Comparison of ENCODE assay signal across 8 cellular contexts in the genomic region with DNA sequence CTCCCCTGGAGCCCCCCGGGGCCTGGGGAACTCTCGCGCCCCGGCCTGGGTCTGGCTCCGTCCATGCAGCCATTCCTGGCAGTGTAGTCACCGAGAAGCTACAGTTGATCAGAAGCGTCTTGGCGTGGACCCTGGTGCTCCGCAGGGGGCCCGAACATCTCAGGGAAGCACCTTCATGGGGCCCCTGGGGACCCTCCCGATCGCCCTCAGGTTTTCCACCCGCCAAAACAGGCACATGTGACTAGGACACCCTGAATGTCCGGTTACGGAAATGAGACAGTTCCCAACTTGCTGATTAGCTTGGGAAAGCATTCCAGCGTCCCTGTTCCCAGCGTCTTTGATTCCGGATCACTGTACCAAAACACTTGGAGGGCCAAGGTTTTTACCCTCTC. TPM values are rescaled to one million over a fixed set of nuclear protein-coding genes. Genes with fewer than 3 reads are reported as not detected.
DNase-seq lines count a peak whose midpoint lies in the region; ATAC-seq and TF ChIP-seq lines count a peak whose summit lies in the region.

No MANE protein-coding gene starts in this region.

- H3K27me3 Mint-ChIP-seq in Calu3 (ENCODE audit: unreplicated experiment) = no peaks in the 10 kb centered on the region
- H3K27me3 Mint-ChIP-seq in activated CD4-positive, alpha-beta T cell treated with anti-CD3 and anti-CD28 coated beads for 36 hours = no peaks in the 10 kb centered on the region

- H3K36me3 ChIP-seq in HUES48 (ENCODE audit: control insufficient read depth, insufficient read depth, low read length) (0 out of 2 replicates have a peak, but pooled peaks cover under 1% of the 10 kb centered on the region), esophagus (ENCODE audit: control insufficient read depth in 2 of 2, insufficient read depth in 2 of 2, low read length in 1 of 2) (no peaks in the 10 kb centered on the region), muscle layer of duodenum (ENCODE audit: control insufficient read depth in 1 of 2, insufficient read depth in 2 of 2, low read length in 2 of 2) (peaks cover 8 to 18% of the 10 kb centered on the region in 2 donors), upper lobe of left lung (peaks cover 0 to 17% (median 1%) of the 10 kb centered on the region in 4 donors)

- no peak for TF ChIP-seq EP300 in upper lobe of left lung (IDR thresholded peaks at IDR 0.05)

- TF ChIP-seq POLR2A in upper lobe of left lung (IDR thresholded peaks at IDR 0.05) = no peak

- no peaks in the 10 kb centered on the region for H3K9me3 Mint-ChIP-seq in Calu3 (ENCODE audit: low read depth, unreplicated experiment)
- no peaks in the 10 kb centered on the region for H3K9me3 Mint-ChIP-seq in activated CD4-positive, alpha-beta T cell treated with anti-CD3 and anti-CD28 coated beads for 36 hours (ENCODE audit: low read depth)

- ATAC-seq in GM19455 (IDR thresholded peaks at IDR 0.05; ENCODE audit: unreplicated experiment) (peak; percentile 40), upper lobe of left lung (ENCODE audit: low FRiP score in 2 of 2) (no peak)
- ATAC-seq in activated CD4-positive, alpha-beta T cell treated with anti-CD3 and anti-CD28 coated beads for 36 hours = no peak

- WGBS in esophagus, 2 donors = 1% methylated on average over 18 of the region's 18 CpGs
- WGBS in upper lobe of left lung, 2 donors = 0 to 2% methylated on average over 7 to 11 of the region's 18 CpGs

- CTCF ChIA-PET in Calu3 (lab: Charles Lee) = interaction anchor here (0.7 to 1.7 kb wide), 5 partner anchors 21 to 983 kb away, joined by 3 to 7 read pairs (median 3); a partner anchor contains a TSS
- CTCF ChIA-PET in activated CD4-positive, alpha-beta T cell treated with anti-CD3 and anti-CD28 coated beads for 36 hours (lab: Charles Lee) = interaction anchor here (0.7 to 2.1 kb wide), 10 partner anchors 9 to 132 kb away, joined by 3 to 7 read pairs (median 4); a partner anchor contains a TSS

- TF ChIP-seq CTCF in Calu3 (IDR thresholded peaks at IDR 0.05; ENCODE audit: unreplicated experiment) (no peak), upper lobe of left lung (IDR thresholded peaks at IDR 0.05) (no peak)

- H3K27ac ChIP-seq in HUES48 (ENCODE audit: low read depth, low read length) (no peak overlapping the region), esophagus (ENCODE audit: low read depth in 2 of 2, low read length in 1 of 2) (peak overlapping the region; percentile 90 to 97), muscle layer of duodenum (ENCODE audit: low read length) (peak overlapping the region; percentile 90), upper lobe of left lung (peak overlapping the region; percentile 86 to 97 (median 96))

- peak overlapping the region; percentile 99 for H3K27ac Mint-ChIP-seq in Calu3 (ENCODE audit: unreplicated experiment)
- peak overlapping the region; percentile 99 for H3K27ac Mint-ChIP-seq in activated CD4-positive, alpha-beta T cell treated with anti-CD3 and anti-CD28 coated beads for 36 hours

- DNase-seq in Calu3 (peak; percentile 24), upper lobe of left lung (peak in 1 of 2 donors; percentile 20), germinal center (ENCODE audit: low spot score) (no peak)
- DNase-seq in activated CD4-positive, alpha-beta T cell treated with anti-CD3 and anti-CD28 coated beads for 36 hours = peak; percentile 48

- BruUV-seq in Calu3 (replicated peaks; lab: Mats Ljungman, UMichigan) = no TSS peak

- no peaks in the 10 kb centered on the region for H3K9me3 ChIP-seq in HUES48 (ENCODE audit: control insufficient read depth, insufficient read depth, low read length)
- no peaks in the 10 kb centered on the region for H3K9me3 ChIP-seq in esophagus (ENCODE audit: control insufficient read depth in 2 of 2, insufficient read depth in 1 of 2, low read depth in 1 of 2, low read length in 1 of 2)
- H3K9me3 ChIP-seq in muscle layer of duodenum (ENCODE audit: control insufficient read depth in 1 of 2, low read length in 2 of 2) = no peaks in the 10 kb centered on the region
- no peaks in the 10 kb centered on the region for H3K9me3 ChIP-seq in upper lobe of left lung

- no peaks in the 10 kb centered on the region for H3K27me3 ChIP-seq in HUES48 (ENCODE audit: control insufficient read depth, insufficient read depth, low read length)
- no peaks in the 10 kb centered on the region for H3K27me3 ChIP-seq in esophagus (ENCODE audit: control insufficient read depth in 1 of 2, insufficient read depth in 2 of 2, low read length in 2 of 2)
- H3K27me3 ChIP-seq in muscle layer of duodenum (ENCODE audit: low read depth, low read length) = no peaks in the 10 kb centered on the region
- no peaks in the 10 kb centered on the region for H3K27me3 ChIP-seq in upper lobe of left lung

- H3K4me1 ChIP-seq in HUES48 (ENCODE audit: control insufficient read depth, insufficient read depth, low read length) (peaks cover 4% of the 10 kb centered on the region; the same call in 1 of the 2 replicates), esophagus (ENCODE audit: control insufficient read depth in 2 of 2, insufficient read depth in 2 of 2, low read length in 1 of 2) (no peaks in the 10 kb centered on the region), muscle layer of duodenum (ENCODE audit: control insufficient read depth in 1 of 2, insufficient read depth in 2 of 2, low read length in 2 of 2) (peaks cover 0 to 5% of the 10 kb centered on the region in 2 donors), upper lobe of left lung (peaks cover 7 to 19% (median 11%) of the 10 kb centered on the region in 4 donors)

- peak overlapping the region; percentile 83 for H3K4me3 Mint-ChIP-seq in Calu3 (ENCODE audit: low read depth, unreplicated experiment)
- peak overlapping the region; percentile 85 for H3K4me3 Mint-ChIP-seq in activated CD4-positive, alpha-beta T cell treated with anti-CD3 and anti-CD28 coated beads for 36 hours

- peaks cover 22% of the 10 kb centered on the region for H3K4me1 Mint-ChIP-seq in Calu3 (ENCODE audit: low read depth, unreplicated experiment)
- H3K4me1 Mint-ChIP-seq in activated CD4-positive, alpha-beta T cell treated with anti-CD3 and anti-CD28 coated beads for 36 hours = peaks cover 24% of the 10 kb centered on the region

- peaks cover 15% of the 10 kb centered on the region for H3K36me3 Mint-ChIP-seq in Calu3 (ENCODE audit: insufficient read depth, unreplicated experiment)
- H3K36me3 Mint-ChIP-seq in activated CD4-positive, alpha-beta T cell treated with anti-CD3 and anti-CD28 coated beads for 36 hours (ENCODE audit: low read depth) = peaks cover 13% of the 10 kb centered on the region

- POLR2A ChIA-PET in activated CD4-positive, alpha-beta T cell treated with anti-CD3 and anti-CD28 coated beads for 36 hours (lab: Charles Lee) = interaction anchor here (0.6 to 1.7 kb wide), 4 partner anchors 22 to 1140 kb away, joined by 3 to 22 read pairs (median 4); a partner anchor contains a TSS

- H3K9ac ChIP-seq in HUES48 (ENCODE audit: low read depth, low read length) = peak overlapping the region; percentile 74

- intact Hi-C loops in Calu3 (cut with micrococcal nuclease; ENCODE audit: unreplicated experiment) = loop anchor here (1.0 to 2.0 kb wide), 2 partner anchors 21 to 69 kb away; a partner anchor contains a TSS
- intact Hi-C loops in activated CD4-positive, alpha-beta T cell treated with anti-CD3 and anti-CD28 coated beads for 36 hours (cut with DNase I, micrococcal nuclease) = loop anchor here (1.0 to 10.0 kb wide), 8 partner anchors 21 to 1589 kb away; a partner anchor contains a TSS

- peak overlapping the region; percentile 71 for H3K4me3 ChIP-seq in HUES48 (ENCODE audit: low read depth, low read length)
- peak overlapping the region; percentile 73 to 86 for H3K4me3 ChIP-seq in esophagus (ENCODE audit: low read depth in 1 of 2, low read length in 2 of 2)
- H3K4me3 ChIP-seq in muscle layer of duodenum (ENCODE audit: low read depth in 1 of 2, low read length in 2 of 2) = peak overlapping the region; percentile 72 to 73
- peak overlapping the region; percentile 42 to 88 (median 80) for H3K4me3 ChIP-seq in upper lobe of left lung

RNA-seq across cellular contexts. Expression of a gene that starts 0.5 kb away (rescaled TPM):
- total RNA-seq in Calu3 (2022) (5.4 and 8.9 TPM in 2 replicates), upper lobe of left lung (10 to 100 TPM in 1 of 6 donors, 1 to 10 TPM in 5; 6.6 to 11.9 (median 8.0) TPM)
- total RNA-seq in activated CD4-positive, alpha-beta T cell treated with anti-CD3 and anti-CD28 coated beads for 36 hours = 10 to 100 TPM; 18.8 to 22.3 TPM
- polyA plus RNA-seq in esophagus = 1 to 10 TPM; 6.4 to 7.6 TPM

RNA-seq across cellular contexts. Expression of a gene that starts 21.4 kb away (rescaled TPM):
- total RNA-seq in Calu3 (2022) (27.6 and 28.5 TPM in 2 replicates), upper lobe of left lung (10 to 100 TPM in 4 of 6 donors, 1 to 10 TPM in 2; 4.4 to 24.8 (median 17.1) TPM)
- 10 to 100 TPM; 25.4 to 26.7 TPM for total RNA-seq in activated CD4-positive, alpha-beta T cell treated with anti-CD3 and anti-CD28 coated beads for 36 hours
- 1 to 10 TPM; 5.6 to 6.6 TPM for polyA plus RNA-seq in esophagus

RNA-seq across cellular contexts. Expression of a gene that starts 55.3 kb away (rescaled TPM):
- total RNA-seq in Calu3 (2022) = 13.2 and 14.2 TPM in 2 replicates
- 10 to 100 TPM; 70.3 to 91.4 TPM for total RNA-seq in activated CD4-positive, alpha-beta T cell treated with anti-CD3 and anti-CD28 coated beads for 36 hours
- polyA plus RNA-seq in esophagus = 10 to 100 TPM; 11.4 to 28.6 TPM
- 10 to 100 TPM in 4 of 6 donors, 1 to 10 TPM in 2; 6.4 to 16.3 (median 12.1) TPM for total RNA-seq in upper lobe of left lung
